1 cellular context compared by ENCODE assay signal in genomic region chr1:116460748-116461376, GRCh38.
A peak's percentile ranks its signal among the peaks of the same experiment; 100 is the strongest.
TF ChIP-seq lines count a peak whose summit lies in the region.

No MANE protein-coding gene starts in this region.

TF ChIP-seq in HepG2, 621 proteins besides CTCF, POLR2A, EP300 and RAD21 (continued from another document and continues in another):
- TF ChIP-seq, protein P1, sequence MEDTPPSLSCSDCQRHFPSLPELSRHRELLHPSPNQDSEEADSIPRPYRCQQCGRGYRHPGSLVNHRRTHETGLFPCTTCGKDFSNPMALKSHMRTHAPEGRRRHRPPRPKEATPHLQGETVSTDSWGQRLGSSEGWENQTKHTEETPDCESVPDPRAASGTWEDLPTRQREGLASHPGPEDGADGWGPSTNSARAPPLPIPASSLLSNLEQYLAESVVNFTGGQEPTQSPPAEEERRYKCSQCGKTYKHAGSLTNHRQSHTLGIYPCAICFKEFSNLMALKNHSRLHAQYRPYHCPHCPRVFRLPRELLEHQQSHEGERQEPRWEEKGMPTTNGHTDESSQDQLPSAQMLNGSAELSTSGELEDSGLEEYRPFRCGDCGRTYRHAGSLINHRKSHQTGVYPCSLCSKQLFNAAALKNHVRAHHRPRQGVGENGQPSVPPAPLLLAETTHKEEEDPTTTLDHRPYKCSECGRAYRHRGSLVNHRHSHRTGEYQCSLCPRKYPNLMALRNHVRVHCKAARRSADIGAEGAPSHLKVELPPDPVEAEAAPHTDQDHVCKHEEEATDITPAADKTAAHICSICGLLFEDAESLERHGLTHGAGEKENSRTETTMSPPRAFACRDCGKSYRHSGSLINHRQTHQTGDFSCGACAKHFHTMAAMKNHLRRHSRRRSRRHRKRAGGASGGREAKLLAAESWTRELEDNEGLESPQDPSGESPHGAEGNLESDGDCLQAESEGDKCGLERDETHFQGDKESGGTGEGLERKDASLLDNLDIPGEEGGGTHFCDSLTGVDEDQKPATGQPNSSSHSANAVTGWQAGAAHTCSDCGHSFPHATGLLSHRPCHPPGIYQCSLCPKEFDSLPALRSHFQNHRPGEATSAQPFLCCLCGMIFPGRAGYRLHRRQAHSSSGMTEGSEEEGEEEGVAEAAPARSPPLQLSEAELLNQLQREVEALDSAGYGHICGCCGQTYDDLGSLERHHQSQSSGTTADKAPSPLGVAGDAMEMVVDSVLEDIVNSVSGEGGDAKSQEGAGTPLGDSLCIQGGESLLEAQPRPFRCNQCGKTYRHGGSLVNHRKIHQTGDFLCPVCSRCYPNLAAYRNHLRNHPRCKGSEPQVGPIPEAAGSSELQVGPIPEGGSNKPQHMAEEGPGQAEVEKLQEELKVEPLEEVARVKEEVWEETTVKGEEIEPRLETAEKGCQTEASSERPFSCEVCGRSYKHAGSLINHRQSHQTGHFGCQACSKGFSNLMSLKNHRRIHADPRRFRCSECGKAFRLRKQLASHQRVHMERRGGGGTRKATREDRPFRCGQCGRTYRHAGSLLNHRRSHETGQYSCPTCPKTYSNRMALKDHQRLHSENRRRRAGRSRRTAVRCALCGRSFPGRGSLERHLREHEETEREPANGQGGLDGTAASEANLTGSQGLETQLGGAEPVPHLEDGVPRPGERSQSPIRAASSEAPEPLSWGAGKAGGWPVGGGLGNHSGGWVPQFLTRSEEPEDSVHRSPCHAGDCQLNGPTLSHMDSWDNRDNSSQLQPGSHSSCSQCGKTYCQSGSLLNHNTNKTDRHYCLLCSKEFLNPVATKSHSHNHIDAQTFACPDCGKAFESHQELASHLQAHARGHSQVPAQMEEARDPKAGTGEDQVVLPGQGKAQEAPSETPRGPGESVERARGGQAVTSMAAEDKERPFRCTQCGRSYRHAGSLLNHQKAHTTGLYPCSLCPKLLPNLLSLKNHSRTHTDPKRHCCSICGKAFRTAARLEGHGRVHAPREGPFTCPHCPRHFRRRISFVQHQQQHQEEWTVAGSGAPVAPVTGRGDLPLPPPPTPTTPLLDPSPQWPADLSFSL (CRISPR knock-in tag; IDR thresholded peaks at IDR 0.05) = no peak
- TF ChIP-seq NRL (CRISPR knock-in tag; IDR thresholded peaks at IDR 0.05; ENCODE audit: borderline replicate concordance) (peak; percentile 39; the same call in 1 of the 2 replicates), CCDC6 (CRISPR knock-in tag; IDR thresholded peaks at IDR 0.05) (no peak), ZNF83 (CRISPR knock-in tag; IDR thresholded peaks at IDR 0.05; ENCODE audit: borderline replicate concordance) (no peak), ZNF160 (CRISPR knock-in tag; IDR thresholded peaks at IDR 0.05) (no peak), ARNTL (CRISPR knock-in tag; IDR thresholded peaks at IDR 0.05) (no peak), NONO (IDR thresholded peaks at IDR 0.05) (no peak), NONO (CRISPR knock-in tag; conservative IDR thresholded peaks at IDR 0.05) (no peak), ZSCAN20 (CRISPR knock-in tag; IDR thresholded peaks at IDR 0.05; ENCODE audit: borderline replicate concordance) (no peak), HOXA3 (CRISPR knock-in tag; IDR thresholded peaks at IDR 0.05) (0 out of 2 replicates have a peak, but pooled peaks have one; percentile 14), KLF13 (CRISPR knock-in tag; IDR thresholded peaks at IDR 0.05) (no peak), CCAR2 (optimal IDR thresholded peaks at IDR 0.05; ENCODE audit: low read depth, low read length) (no peak), ZNF550 (CRISPR knock-in tag; IDR thresholded peaks at IDR 0.05; ENCODE audit: borderline replicate concordance) (no peak), NPAS2 (CRISPR knock-in tag; IDR thresholded peaks at IDR 0.05; ENCODE audit: borderline replicate concordance) (no peak), SAP130 (CRISPR knock-in tag; IDR thresholded peaks at IDR 0.05; ENCODE audit: low read depth) (no peak), SNAPC5 (CRISPR knock-in tag; IDR thresholded peaks at IDR 0.05; ENCODE audit: borderline replicate concordance) (no peak), SNAPC2 (CRISPR knock-in tag; IDR thresholded peaks at IDR 0.05) (no peak), HHEX (CRISPR knock-in tag; IDR thresholded peaks at IDR 0.05) (no peak), ZNF407 (CRISPR knock-in tag; IDR thresholded peaks at IDR 0.05; ENCODE audit: not compliant biosample characterization) (no peak), NKX3-1 (CRISPR knock-in tag; IDR thresholded peaks at IDR 0.05) (no peak), ZNF468 (CRISPR knock-in tag; IDR thresholded peaks at IDR 0.05) (no peak), ZFX (CRISPR knock-in tag; IDR thresholded peaks at IDR 0.05; ENCODE audit: low read depth) (0 out of 2 replicates have a peak, but pooled peaks have one; percentile 18), SALL1 (CRISPR knock-in tag; IDR thresholded peaks at IDR 0.05) (peak; percentile 16; the same call in 1 of the 2 replicates), ZNF780A (CRISPR knock-in tag; IDR thresholded peaks at IDR 0.05) (no peak), PRMT3 (CRISPR knock-in tag; IDR thresholded peaks at IDR 0.05; ENCODE audit: borderline replicate concordance, low read depth) (no peak), KDM4B (CRISPR knock-in tag; IDR thresholded peaks at IDR 0.05) (no peak), CBFB (CRISPR knock-in tag; IDR thresholded peaks at IDR 0.05) (no peak), HDAC1 (CRISPR knock-in tag; IDR thresholded peaks at IDR 0.05) (peak; percentile 26; the same call in 1 of the 2 replicates), ZNF761 (CRISPR knock-in tag; conservative IDR thresholded peaks at IDR 0.05) (no peak), GABPB1 (CRISPR knock-in tag; IDR thresholded peaks at IDR 0.05) (no peak), ZFP90 (CRISPR knock-in tag; IDR thresholded peaks at IDR 0.05; ENCODE audit: borderline replicate concordance) (no peak), PHF20 (CRISPR knock-in tag; IDR thresholded peaks at IDR 0.05) (no peak), GTF2F1 (IDR thresholded peaks at IDR 0.05; ENCODE audit: low read length) (no peak), RFX5 (IDR thresholded peaks at IDR 0.05; ENCODE audit: low read depth, low read length) (no peak), PCBP2 (optimal IDR thresholded peaks at IDR 0.05; ENCODE audit: low read depth, low read length, poor library complexity, severe bottlenecking) (no peak), MIXL1 (CRISPR knock-in tag; IDR thresholded peaks at IDR 0.05) (no peak), ZNF570 (CRISPR knock-in tag; IDR thresholded peaks at IDR 0.05; ENCODE audit: borderline replicate concordance) (no peak), SSRP1 (CRISPR knock-in tag; IDR thresholded peaks at IDR 0.05) (no peak)
- TF ChIP-seq, protein P2, sequence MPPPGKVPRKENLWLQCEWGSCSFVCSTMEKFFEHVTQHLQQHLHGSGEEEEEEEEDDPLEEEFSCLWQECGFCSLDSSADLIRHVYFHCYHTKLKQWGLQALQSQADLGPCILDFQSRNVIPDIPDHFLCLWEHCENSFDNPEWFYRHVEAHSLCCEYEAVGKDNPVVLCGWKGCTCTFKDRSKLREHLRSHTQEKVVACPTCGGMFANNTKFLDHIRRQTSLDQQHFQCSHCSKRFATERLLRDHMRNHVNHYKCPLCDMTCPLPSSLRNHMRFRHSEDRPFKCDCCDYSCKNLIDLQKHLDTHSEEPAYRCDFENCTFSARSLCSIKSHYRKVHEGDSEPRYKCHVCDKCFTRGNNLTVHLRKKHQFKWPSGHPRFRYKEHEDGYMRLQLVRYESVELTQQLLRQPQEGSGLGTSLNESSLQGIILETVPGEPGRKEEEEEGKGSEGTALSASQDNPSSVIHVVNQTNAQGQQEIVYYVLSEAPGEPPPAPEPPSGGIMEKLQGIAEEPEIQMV (CRISPR knock-in tag; IDR thresholded peaks at IDR 0.05; ENCODE audit: low read depth) = 0 out of 2 replicates have a peak, but pooled peaks have one; percentile 9
- TF ChIP-seq, protein P3, sequence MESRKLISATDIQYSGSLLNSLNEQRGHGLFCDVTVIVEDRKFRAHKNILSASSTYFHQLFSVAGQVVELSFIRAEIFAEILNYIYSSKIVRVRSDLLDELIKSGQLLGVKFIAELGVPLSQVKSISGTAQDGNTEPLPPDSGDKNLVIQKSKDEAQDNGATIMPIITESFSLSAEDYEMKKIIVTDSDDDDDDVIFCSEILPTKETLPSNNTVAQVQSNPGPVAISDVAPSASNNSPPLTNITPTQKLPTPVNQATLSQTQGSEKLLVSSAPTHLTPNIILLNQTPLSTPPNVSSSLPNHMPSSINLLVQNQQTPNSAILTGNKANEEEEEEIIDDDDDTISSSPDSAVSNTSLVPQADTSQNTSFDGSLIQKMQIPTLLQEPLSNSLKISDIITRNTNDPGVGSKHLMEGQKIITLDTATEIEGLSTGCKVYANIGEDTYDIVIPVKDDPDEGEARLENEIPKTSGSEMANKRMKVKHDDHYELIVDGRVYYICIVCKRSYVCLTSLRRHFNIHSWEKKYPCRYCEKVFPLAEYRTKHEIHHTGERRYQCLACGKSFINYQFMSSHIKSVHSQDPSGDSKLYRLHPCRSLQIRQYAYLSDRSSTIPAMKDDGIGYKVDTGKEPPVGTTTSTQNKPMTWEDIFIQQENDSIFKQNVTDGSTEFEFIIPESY (CRISPR knock-in tag; IDR thresholded peaks at IDR 0.05) = no peak
- TF ChIP-seq, protein P4, sequence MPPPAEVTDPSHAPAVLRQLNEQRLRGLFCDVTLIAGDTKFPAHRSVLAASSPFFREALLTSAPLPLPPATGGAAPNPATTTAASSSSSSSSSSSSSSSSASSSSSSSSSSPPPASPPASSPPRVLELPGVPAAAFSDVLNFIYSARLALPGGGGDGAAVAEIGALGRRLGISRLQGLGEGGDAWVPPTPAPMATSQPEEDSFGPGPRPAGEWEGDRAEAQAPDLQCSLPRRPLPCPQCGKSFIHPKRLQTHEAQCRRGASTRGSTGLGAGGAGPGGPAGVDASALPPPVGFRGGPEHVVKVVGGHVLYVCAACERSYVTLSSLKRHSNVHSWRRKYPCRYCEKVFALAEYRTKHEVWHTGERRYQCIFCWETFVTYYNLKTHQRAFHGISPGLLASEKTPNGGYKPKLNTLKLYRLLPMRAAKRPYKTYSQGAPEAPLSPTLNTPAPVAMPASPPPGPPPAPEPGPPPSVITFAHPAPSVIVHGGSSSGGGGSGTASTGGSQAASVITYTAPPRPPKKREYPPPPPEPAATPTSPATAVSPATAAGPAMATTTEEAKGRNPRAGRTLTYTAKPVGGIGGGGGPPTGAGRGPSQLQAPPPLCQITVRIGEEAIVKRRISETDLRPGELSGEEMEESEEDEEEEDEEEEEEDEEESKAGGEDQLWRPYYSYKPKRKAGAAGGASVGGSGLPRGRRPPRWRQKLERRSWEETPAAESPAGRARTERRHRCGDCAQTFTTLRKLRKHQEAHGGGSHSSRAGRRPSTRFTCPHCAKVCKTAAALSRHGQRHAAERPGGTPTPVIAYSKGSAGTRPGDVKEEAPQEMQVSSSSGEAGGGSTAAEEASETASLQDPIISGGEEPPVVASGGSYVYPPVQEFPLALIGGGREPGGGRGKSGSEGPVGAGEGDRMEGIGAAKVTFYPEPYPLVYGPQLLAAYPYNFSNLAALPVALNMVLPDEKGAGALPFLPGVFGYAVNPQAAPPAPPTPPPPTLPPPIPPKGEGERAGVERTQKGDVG (CRISPR knock-in tag; IDR thresholded peaks at IDR 0.05; ENCODE audit: borderline replicate concordance) = no peak
- TF ChIP-seq, protein P5, sequence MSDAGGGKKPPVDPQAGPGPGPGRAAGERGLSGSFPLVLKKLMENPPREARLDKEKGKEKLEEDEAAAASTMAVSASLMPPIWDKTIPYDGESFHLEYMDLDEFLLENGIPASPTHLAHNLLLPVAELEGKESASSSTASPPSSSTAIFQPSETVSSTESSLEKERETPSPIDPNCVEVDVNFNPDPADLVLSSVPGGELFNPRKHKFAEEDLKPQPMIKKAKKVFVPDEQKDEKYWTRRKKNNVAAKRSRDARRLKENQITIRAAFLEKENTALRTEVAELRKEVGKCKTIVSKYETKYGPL (CRISPR knock-in tag; IDR thresholded peaks at IDR 0.05) = no peak
